ENCODE assay signal across 27 cellular contexts in the genomic region with DNA sequence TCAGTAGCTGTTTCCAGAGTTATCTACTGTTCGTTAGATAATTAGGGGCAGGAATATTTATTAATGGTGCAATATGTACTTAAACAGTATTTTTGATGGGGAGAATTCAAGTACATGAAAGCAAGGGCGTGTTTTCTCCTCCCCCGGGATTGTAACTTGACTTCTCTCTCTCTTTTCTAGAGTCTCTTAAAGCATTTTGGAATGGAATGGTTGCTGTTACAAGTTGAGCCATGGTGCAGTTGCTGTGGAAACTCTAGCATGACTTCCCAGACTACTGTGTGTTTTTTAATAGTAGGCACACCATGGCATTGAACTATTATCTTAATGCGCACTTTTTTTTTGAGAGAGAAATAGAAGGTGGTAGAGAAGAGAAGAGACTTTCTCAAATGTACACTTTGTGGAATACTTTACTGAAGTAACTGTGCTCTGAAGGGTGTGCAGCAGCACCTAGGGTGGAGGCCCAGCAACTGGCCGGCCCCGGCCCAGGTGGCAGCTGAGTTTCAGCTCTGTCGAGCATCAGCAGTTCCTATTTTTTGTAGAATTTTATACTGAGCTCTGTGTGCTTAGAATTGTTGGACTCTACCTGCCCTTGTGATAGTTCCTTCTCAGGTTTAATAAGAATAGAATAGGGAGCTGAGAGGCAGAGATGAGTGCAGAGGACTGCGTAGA.
DNase-seq lines count a peak whose midpoint lies in the region; ATAC-seq and TF ChIP-seq lines count a peak whose summit lies in the region.
"Had no signal": no experiment of that assay in that cellular context is flagged by ENCODE, and none has a peak within 500 bp of the region (broad histone marks: within the 10 kb centered on the region; RNA-seq: fewer than 3 reads in every experiment).

No MANE protein-coding gene starts in this region.

- ATAC-seq in Right ventricle myocardium inferior (peak; percentile 37), Right ventricle myocardium superior (ENCODE audit: poor library complexity) (no peak), heart left ventricle (peak in 3 of 4 donors; percentile 26 to 36 (median 30)), upper lobe of right lung (peak; percentile 70), GM19452 (IDR thresholded peaks at IDR 0.05; ENCODE audit: unreplicated experiment) (no peak)
- no peak for ATAC-seq in activated CD8-positive, alpha-beta T cell treated with anti-CD3 and anti-CD28 coated beads for 36 hours
- ATAC-seq: activated CD4-positive, alpha-beta T cell treated with anti-CD3 and anti-CD28 coated beads for 36 hours; activated CD8-positive, alpha-beta T cell treated with anti-CD3 and anti-CD28 coated beads, Interleukin-2, amount 10 ng/mL, durations not matched to agents 7 days and 5 days; activated T-helper 17 cell treated with anti-CD3 and anti-CD28 coated beads, Interleukin-2, amount 50 U/mL, for 72 hours; HCT116; natural killer cell; Panc1 had no signal

- H3K4me3 Mint-ChIP-seq in activated CD8-positive, alpha-beta T cell treated with anti-CD3 and anti-CD28 coated beads for 36 hours, result no peak overlapping the region
- H3K4me3 Mint-ChIP-seq: activated CD4-positive, alpha-beta T cell treated with anti-CD3 and anti-CD28 coated beads for 36 hours; activated CD8-positive, alpha-beta T cell treated with anti-CD3 and anti-CD28 coated beads, Interleukin-2, amount 10 ng/mL, durations not matched to agents 7 days and 5 days; activated naive CD4-positive, alpha-beta T cell treated with anti-CD3 and anti-CD28 coated beads, Interleukin-2, amount 10 ng/mL, durations not matched to agents 7 days and 5 days; activated T-helper 17 cell treated with anti-CD3 and anti-CD28 coated beads, Interleukin-2, amount 50 U/mL, for 72 hours; CD4-positive, alpha-beta memory T cell; natural killer cell; T-helper 2 cell treated with Interferon-gamma antibody and Interleukin-4, amounts not matched to agents 5 μg/mL and 100 μg/mL, for 36 hours had no signal

- no peak overlapping the region for H3K14ac ChIP-seq in mesenchymal stem cell (ENCODE audit: low read length in 2 of 2)

- H3K27ac Mint-ChIP-seq in activated CD8-positive, alpha-beta T cell treated with anti-CD3 and anti-CD28 coated beads for 36 hours, result no peak overlapping the region
- H3K27ac Mint-ChIP-seq: activated CD4-positive, alpha-beta T cell treated with anti-CD3 and anti-CD28 coated beads for 36 hours; activated CD8-positive, alpha-beta T cell treated with anti-CD3 and anti-CD28 coated beads, Interleukin-2, amount 10 ng/mL, durations not matched to agents 7 days and 5 days; activated naive CD4-positive, alpha-beta T cell treated with anti-CD3 and anti-CD28 coated beads, Interleukin-2, amount 10 ng/mL, durations not matched to agents 7 days and 5 days; activated T-helper 17 cell treated with anti-CD3 and anti-CD28 coated beads, Interleukin-2, amount 50 U/mL, for 72 hours; CD4-positive, alpha-beta memory T cell; natural killer cell; T-helper 2 cell treated with Interferon-gamma antibody and Interleukin-4, amounts not matched to agents 5 μg/mL and 100 μg/mL, for 36 hours had no signal

- no peak overlapping the region for H2BK5ac ChIP-seq in mesenchymal stem cell (ENCODE audit: low read depth, low read length, poor library complexity, severe bottlenecking)

- H3K23ac ChIP-seq in mesenchymal stem cell (ENCODE audit: low read length in 2 of 2), result no peak overlapping the region

- H3K9me3 Mint-ChIP-seq in activated CD8-positive, alpha-beta T cell treated with anti-CD3 and anti-CD28 coated beads for 36 hours, result no peaks in the 10 kb centered on the region
- H3K9me3 Mint-ChIP-seq: activated T-helper 17 cell treated with anti-CD3 and anti-CD28 coated beads, Interleukin-2, amount 50 U/mL, for 72 hours; CD4-positive, alpha-beta memory T cell; natural killer cell; T-helper 2 cell treated with Interferon-gamma antibody and Interleukin-4, amounts not matched to agents 5 μg/mL and 100 μg/mL, for 36 hours had no signal

- no peak for TF ChIP-seq POLR2A in heart left ventricle (IDR thresholded peaks at IDR 0.05)

- peaks cover 37% of the 10 kb centered on the region for H3K79me1 ChIP-seq in mesenchymal stem cell (replicated peaks; ENCODE audit: low read length, poor library complexity, severe bottlenecking)

- H3K36me3 Mint-ChIP-seq in activated CD8-positive, alpha-beta T cell treated with anti-CD3 and anti-CD28 coated beads for 36 hours (ENCODE audit: low read depth), result no peaks in the 10 kb centered on the region
- H3K36me3 Mint-ChIP-seq: activated naive CD4-positive, alpha-beta T cell treated with anti-CD3 and anti-CD28 coated beads, Interleukin-2, amount 10 ng/mL, durations not matched to agents 7 days and 5 days; natural killer cell had no signal

- intact Hi-C loops in Right ventricle myocardium inferior (cut with DNase I), result no loop called here
- intact Hi-C loops in Right ventricle myocardium superior (cut with DNase I), result no loop called here
- intact Hi-C loops in heart left ventricle (cut with DNase I), result no loop called here
- intact Hi-C loops in upper lobe of right lung (cut with DNase I), result no loop called here
- intact Hi-C loops in activated CD8-positive, alpha-beta T cell treated with anti-CD3 and anti-CD28 coated beads for 36 hours (cut with micrococcal nuclease), result no loop called here

- no peak overlapping the region for H2AK5ac ChIP-seq in mesenchymal stem cell (ENCODE audit: low read length, severe bottlenecking)

- H3K9ac ChIP-seq in mesenchymal stem cell (ENCODE audit: low read length), result peak overlapping the region; percentile 22

- H2AFZ ChIP-seq in mesenchymal stem cell (ENCODE audit: low read depth, low read length), result no peak overlapping the region

- no peak overlapping the region for H3K4me3 ChIP-seq in heart left ventricle
- peak overlapping the region in 1 of 2 experiments; percentile 1 for H3K4me3 ChIP-seq in mesenchymal stem cell (ENCODE audit: insufficient read depth in 1 of 2, low read depth in 1 of 2, low read length in 2 of 2)
- no peak overlapping the region for H3K4me3 ChIP-seq in upper lobe of right lung
- H3K4me3 ChIP-seq: psoas muscle, uterus had no signal

- H3K4me1 ChIP-seq in heart left ventricle, result peaks cover 5 to 92% (median 67%) of the 10 kb centered on the region in 12 donors
- H3K4me1 ChIP-seq in mesenchymal stem cell (ENCODE audit: control insufficient read depth, insufficient read depth, low read depth, low read length), result peaks cover 16% of the 10 kb centered on the region
- H3K4me1 ChIP-seq in upper lobe of right lung, result peaks cover 56% of the 10 kb centered on the region
- H3K4me1 ChIP-seq: uterus had no signal

- H2BK120ac ChIP-seq in mesenchymal stem cell (ENCODE audit: low read depth, low read length), result no peak overlapping the region

- H4K91ac ChIP-seq in mesenchymal stem cell (ENCODE audit: low read length), result no peak overlapping the region

- no peak overlapping the region for H2BK12ac ChIP-seq in mesenchymal stem cell (ENCODE audit: low read length in 2 of 2)

- H3K36me3 ChIP-seq in heart left ventricle (no peaks in the 10 kb centered on the region), mesenchymal stem cell (ENCODE audit: control insufficient read depth in 1 of 2, insufficient read depth in 2 of 2, low read depth in 1 of 2, low read length in 2 of 2) (no peaks in the 10 kb centered on the region), upper lobe of right lung (no peaks in the 10 kb centered on the region)
- H3K36me3 ChIP-seq: brain microvascular endothelial cell, uterus had no signal

- no peak overlapping the region for H2BK15ac ChIP-seq in mesenchymal stem cell (ENCODE audit: low read depth, poor library complexity, severe bottlenecking)

- peaks cover 27% of the 10 kb centered on the region for H3K4me1 Mint-ChIP-seq in activated CD8-positive, alpha-beta T cell treated with anti-CD3 and anti-CD28 coated beads for 36 hours (ENCODE audit: low read depth)
- H3K4me1 Mint-ChIP-seq: activated naive CD4-positive, alpha-beta T cell treated with anti-CD3 and anti-CD28 coated beads, Interleukin-2, amount 10 ng/mL, durations not matched to agents 7 days and 5 days had no signal

- CTCF ChIA-PET in activated CD8-positive, alpha-beta T cell treated with anti-CD3 and anti-CD28 coated beads for 36 hours (lab: Charles Lee), result no interaction called here

- no peak overlapping the region for H3K4ac ChIP-seq in mesenchymal stem cell (ENCODE audit: low read depth in 1 of 2, low read length in 2 of 2)

- H3K27ac ChIP-seq in heart left ventricle, result peak overlapping the region in 3 of 12 donors; percentile 0 to 53 (median 4)
- H3K27ac ChIP-seq in mesenchymal stem cell (ENCODE audit: low read length, poor library complexity, severe bottlenecking), result no peak overlapping the region
- peak overlapping the region; percentile 7 for H3K27ac ChIP-seq in upper lobe of right lung
- H3K27ac ChIP-seq: brain microvascular endothelial cell, psoas muscle had no signal

- H3K4me2 ChIP-seq in mesenchymal stem cell (ENCODE audit: low read length, poor library complexity, severe bottlenecking), result no peak overlapping the region

- TF ChIP-seq CTCF in heart left ventricle (IDR thresholded peaks at IDR 0.05) (no peak), upper lobe of right lung (IDR thresholded peaks at IDR 0.05) (no peak)
- no peak for TF ChIP-seq CTCF in activated CD8-positive, alpha-beta T cell treated with anti-CD3 and anti-CD28 coated beads for 36 hours (IDR thresholded peaks at IDR 0.05)

- POLR2A ChIA-PET in activated CD8-positive, alpha-beta T cell treated with anti-CD3 and anti-CD28 coated beads for 36 hours (lab: Charles Lee), result interaction anchor here (0.6 to 0.7 kb wide), 2 partner anchors 38 to 49 kb away, joined by 3 to 4 read pairs; no protein-coding TSS in a partner anchor

- 66 to 70% (median 68%) methylated on average over 8 of the region's 8 CpGs for WGBS in heart left ventricle, 4 donors
- WGBS in mesenchymal stem cell, result 92% methylated on average over 8 of the region's 8 CpGs

- H3K9me3 ChIP-seq in heart left ventricle, result peaks cover 0 to 6% (median 0%) of the 10 kb centered on the region in 12 donors
- H3K9me3 ChIP-seq in mesenchymal stem cell (ENCODE audit: control insufficient read depth, low read length), result no peaks in the 10 kb centered on the region
- H3K9me3 ChIP-seq in upper lobe of right lung, result no peaks in the 10 kb centered on the region
- H3K9me3 ChIP-seq: psoas muscle, uterus had no signal

- H3K18ac ChIP-seq in mesenchymal stem cell (ENCODE audit: low read depth in 1 of 2, low read length in 2 of 2), result no peak overlapping the region

- no peaks in the 10 kb centered on the region for H3K27me3 Mint-ChIP-seq in activated CD8-positive, alpha-beta T cell treated with anti-CD3 and anti-CD28 coated beads for 36 hours
- H3K27me3 Mint-ChIP-seq: activated CD4-positive, alpha-beta T cell treated with anti-CD3 and anti-CD28 coated beads for 36 hours; activated naive CD4-positive, alpha-beta T cell treated with anti-CD3 and anti-CD28 coated beads, Interleukin-2, amount 10 ng/mL, durations not matched to agents 7 days and 5 days; activated T-helper 17 cell treated with anti-CD3 and anti-CD28 coated beads, Interleukin-2, amount 50 U/mL, for 72 hours; CD4-positive, alpha-beta memory T cell had no signal

- H3K27me3 ChIP-seq in heart left ventricle (no peaks in the 10 kb centered on the region), mesenchymal stem cell (ENCODE audit: control insufficient read depth in 1 of 2, insufficient read depth in 1 of 2, low read length in 2 of 2) (no peaks in the 10 kb centered on the region), upper lobe of right lung (no peaks in the 10 kb centered on the region)
- H3K27me3 ChIP-seq: brain microvascular endothelial cell, uterus had no signal

- DNase-seq in Right ventricle myocardium inferior (ENCODE audit: missing footprints), result no peak
- no peak for DNase-seq in Right ventricle myocardium superior
- DNase-seq in heart left ventricle, result no peak
- DNase-seq in mesenchymal stem cell, result no peak
- no peak for DNase-seq in upper lobe of right lung
- no peak for DNase-seq in activated CD8-positive, alpha-beta T cell treated with anti-CD3 and anti-CD28 coated beads for 36 hours
- DNase-seq in stimulated activated CD4-positive, alpha-beta T cell treated with anti-CD3 and anti-CD28 coated beads, Interleukin-2, amount 100 ng/mL, for 48 hours, result no peak
- DNase-seq: activated CD4-positive, alpha-beta T cell treated with anti-CD3 and anti-CD28 coated beads for 36 hours; activated CD8-positive, alpha-beta T cell treated with anti-CD3 and anti-CD28 coated beads, Interleukin-2, amount 10 ng/mL, durations not matched to agents 7 days and 5 days; activated naive CD4-positive, alpha-beta T cell treated with anti-CD3 and anti-CD28 coated beads, Interleukin-2, amount 10 ng/mL, durations not matched to agents 7 days and 5 days; brain microvascular endothelial cell; CD4-positive, alpha-beta memory T cell; EL; MM.1S; natural killer cell; NCI-H2029; NCI-H69; psoas muscle; SHP77 treated with DMSO at 0.1 percent for 48 hours; stimulated activated CD4-positive, alpha-beta T cell treated with anti-CD3 and anti-CD28 coated beads, Interleukin-15, amount 100 ng/mL, for 24 hours; stimulated activated naive CD4-positive, alpha-beta T cell; uterus had no signal

- H4K8ac ChIP-seq in mesenchymal stem cell (ENCODE audit: low read length), result no peak overlapping the region

Comparison
In these comparisons a context has a peak if more than half of its experiments do, and no peak if none do; other contexts are left out.
1. ATAC-seq: peak in Right ventricle myocardium inferior (single experiment), heart left ventricle (3 of 4) and upper lobe of right lung (single experiment); none in Right ventricle myocardium superior (single experiment), GM19452 (single experiment) and activated CD8-positive, alpha-beta T cell treated with anti-CD3 and anti-CD28 coated beads for 36 hours (single experiment).